Comparison of ENCODE assay signal across 15 cellular contexts in the genomic region with DNA sequence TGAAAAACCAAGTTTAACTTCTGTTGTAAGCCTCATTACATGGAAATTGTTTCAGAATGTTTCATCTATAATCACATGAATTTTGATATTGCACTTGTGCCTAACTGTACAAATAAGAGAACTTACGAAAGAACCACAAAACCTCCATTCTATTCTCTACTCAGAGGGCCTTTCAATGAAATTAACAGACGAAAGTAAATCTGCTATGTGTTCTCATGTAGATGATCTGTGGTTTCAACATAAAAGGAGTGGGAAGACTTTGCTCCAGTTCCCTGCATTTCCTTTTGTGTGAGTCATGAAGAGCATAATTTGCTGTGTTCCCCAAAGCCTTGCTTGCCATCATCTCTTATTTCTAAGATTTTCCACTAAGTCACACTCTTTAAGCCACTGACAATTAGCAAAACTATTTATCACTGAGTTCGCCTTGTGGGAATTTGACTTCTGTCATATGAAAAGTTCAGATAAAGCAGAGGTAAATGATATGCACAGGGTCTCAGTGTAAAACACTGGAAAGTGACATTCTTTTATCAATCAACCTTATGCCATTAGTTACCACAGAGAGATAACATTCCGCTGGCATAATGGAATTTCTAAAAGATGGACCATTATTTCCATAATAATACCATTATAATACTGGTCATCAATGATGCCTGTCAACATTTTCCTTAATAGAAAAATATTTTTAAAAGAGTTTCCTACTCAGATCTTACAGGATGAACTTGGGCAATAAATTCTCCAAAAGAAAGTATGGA.
A peak's percentile ranks its signal among the peaks of the same experiment; 100 is the strongest.
DNase-seq lines count a peak whose midpoint lies in the region; ATAC-seq, FAIRE-seq and TF ChIP-seq lines count a peak whose summit lies in the region.
"Had no signal": no experiment of that assay in that cellular context is flagged by ENCODE, and none has a peak within 500 bp of the region (broad histone marks: within the 10 kb centered on the region; RNA-seq: fewer than 3 reads in every experiment).

No MANE protein-coding gene starts in this region.

- H3K4me1 ChIP-seq in NT2/D1 (ENCODE audit: insufficient read depth, insufficient read length) (no peaks in the 10 kb centered on the region), endothelial cell of umbilical vein (ENCODE audit: control insufficient read depth, extremely low read depth, insufficient read depth, low read length) (no peaks in the 10 kb centered on the region), esophagus squamous epithelium (peaks cover 0 to 18% (median 0%) of the 10 kb centered on the region in 3 donors)

- H3K36me3 Mint-ChIP-seq in nephron (ENCODE audit: low read depth) (peaks cover 8% of the 10 kb centered on the region), WTC11 (no peaks in the 10 kb centered on the region)

- H3K36me3 ChIP-seq in NT2/D1 (ENCODE audit: insufficient read depth, insufficient read length, low read length) = no peaks in the 10 kb centered on the region
- peaks cover 0 to 1% of the 10 kb centered on the region in 2 experiments for H3K36me3 ChIP-seq in endothelial cell of umbilical vein (ENCODE audit: control insufficient read depth in 2 of 2, extremely low read depth in 1 of 2, insufficient read depth in 2 of 2, low read length in 2 of 2)
- H3K36me3 ChIP-seq in esophagus squamous epithelium = peaks cover 0 to 37% (median 0%) of the 10 kb centered on the region in 3 donors

- CTCF ChIA-PET in endothelial cell of umbilical vein (lab: Charles Lee) = no interaction called here
- CTCF ChIA-PET in WTC11 (lab: Charles Lee) = no interaction called here

- H3K9me3 ChIP-seq in NT2/D1 (ENCODE audit: insufficient read depth, low read length) = no peaks in the 10 kb centered on the region
- no peaks in the 10 kb centered on the region for H3K9me3 ChIP-seq in endothelial cell of umbilical vein (replicated peaks; ENCODE audit: control insufficient read depth, insufficient read depth, low read length)
- no peaks in the 10 kb centered on the region for H3K9me3 ChIP-seq in esophagus squamous epithelium
- H3K9me3 ChIP-seq: pancreas, thoracic aorta had no signal

- TF ChIP-seq POLR2A in endothelial cell of umbilical vein (IDR thresholded peaks at IDR 0.05; ENCODE audit: low read depth, low read length) (no peak), esophagus squamous epithelium (IDR thresholded peaks at IDR 0.05) (no peak)

- H3K27me3 Mint-ChIP-seq in nephron (ENCODE audit: low read depth) (no peaks in the 10 kb centered on the region), WTC11 (ENCODE audit: low read depth) (peaks cover 11% of the 10 kb centered on the region)

- TF ChIP-seq CTCF in endothelial cell of umbilical vein (IDR thresholded peaks at IDR 0.05; ENCODE audit: extremely low read depth in 1 of 2, insufficient read depth in 1 of 2, low read depth in 1 of 2, low read length in 2 of 2) (no peak), nephron (IDR thresholded peaks at IDR 0.05; ENCODE audit: unreplicated experiment in 3 of 3) (no peak), GM20000 (IDR thresholded peaks at IDR 0.05; ENCODE audit: extremely low read depth, missing control alignments) (no peak), esophagus squamous epithelium (IDR thresholded peaks at IDR 0.05) (no peak), WTC11 (IDR thresholded peaks at IDR 0.05) (no peak)

- H3K27me3 ChIP-seq in NT2/D1 (ENCODE audit: insufficient read depth, insufficient read length) (no peaks in the 10 kb centered on the region), endothelial cell of umbilical vein (ENCODE audit: control insufficient read depth in 2 of 2, insufficient read depth in 2 of 2, low read length in 2 of 2) (no peaks in the 10 kb centered on the region), esophagus squamous epithelium (no peaks in the 10 kb centered on the region)
- H3K27me3 ChIP-seq: pancreas had no signal

- ATAC-seq in HG02642 (IDR thresholded peaks at IDR 0.05; ENCODE audit: poor library complexity, unreplicated experiment) (no peak), WTC11 (no peak)

- H3K9ac ChIP-seq in NT2/D1 (ENCODE audit: insufficient read length, low read depth) (no peak overlapping the region), endothelial cell of umbilical vein (replicated peaks; ENCODE audit: extremely low read depth, insufficient read depth, low read length) (no peak overlapping the region)

- H3K4me3 ChIP-seq in NT2/D1 (ENCODE audit: insufficient read length, low read depth) = no peak overlapping the region
- H3K4me3 ChIP-seq in endothelial cell of umbilical vein (replicated peaks in 1 of 3; ENCODE audit: insufficient read depth in 1 of 3, low read depth in 1 of 3, low read length in 3 of 3) = no peak overlapping the region
- no peak overlapping the region for H3K4me3 ChIP-seq in esophagus squamous epithelium
- H3K4me3 ChIP-seq: left ventricle myocardium inferior, pancreas, thoracic aorta had no signal

- peaks cover under 1% of the 10 kb centered on the region for H3K9me3 Mint-ChIP-seq in nephron
- H3K9me3 Mint-ChIP-seq in WTC11 = peaks cover 2% of the 10 kb centered on the region; the same call in 1 of the 2 replicates

- no peaks in the 10 kb centered on the region for H3K9me1 ChIP-seq in endothelial cell of umbilical vein (replicated peaks; ENCODE audit: control insufficient read depth, extremely low read depth, insufficient read depth, low read length)

- no peak overlapping the region for H3K27ac ChIP-seq in endothelial cell of umbilical vein (ENCODE audit: insufficient read depth, low read depth, low read length)
- no peak overlapping the region for H3K27ac ChIP-seq in esophagus squamous epithelium
- H3K27ac ChIP-seq: left ventricle myocardium inferior, pancreas, thoracic aorta had no signal

- POLR2A ChIA-PET in endothelial cell of umbilical vein (lab: Charles Lee) (no interaction called here), WTC11 (lab: Charles Lee) (no interaction called here)

- H3K27ac Mint-ChIP-seq in nephron = peak overlapping the region in 2 of 3 experiments; percentile 43 to 53
- H3K27ac Mint-ChIP-seq in WTC11 = no peak overlapping the region

- BruUV-seq in endothelial cell of umbilical vein (replicated peaks; lab: Mats Ljungman, UMichigan) = no TSS peak

- H2AFZ ChIP-seq in endothelial cell of umbilical vein (ENCODE audit: low read depth, low read length) = no peak overlapping the region

- H3K4me1 Mint-ChIP-seq in nephron (peaks cover 72% of the 10 kb centered on the region), WTC11 (peaks cover 46% of the 10 kb centered on the region)

- DNase-seq in EH (ENCODE audit: low read depth) (peak; percentile 53), NT2/D1 (ENCODE audit: low read depth, low spot score) (peak; percentile 16), endothelial cell of umbilical vein (ENCODE audit: low read depth, low spot score) (peak; percentile 5), GM20000 (ENCODE audit: low spot score) (no peak), esophagus squamous epithelium (lab: John Stamatoyannopoulos, UW) (no peak), WTC11 (ENCODE audit: low spot score) (no peak)
- DNase-seq: amygdala, DMS153, erythroblast, left ventricle myocardium inferior, pancreas, Right ventricle myocardium superior had no signal

- 56 to 67% methylated on average over 4 of the region's 4 CpGs for WGBS in esophagus squamous epithelium, 2 donors

- H3K4me3 Mint-ChIP-seq in nephron (no peak overlapping the region), WTC11 (no peak overlapping the region)

- FAIRE-seq in endothelial cell of umbilical vein (lab: Jason Lieb, UNC) = no peak
- FAIRE-seq: pancreas had no signal

- intact Hi-C loops in endothelial cell of umbilical vein (cut with micrococcal nuclease) = no loop called here
- intact Hi-C loops in esophagus squamous epithelium (cut with DNase I) = no loop called here

- dilution Hi-C loops in endothelial cell of umbilical vein (cut with MboI; ENCODE audit: extremely low pct_ligation_motif_present, low sequenced_read_pairs) = no loop called here

- H4K20me1 ChIP-seq in endothelial cell of umbilical vein (replicated peaks; ENCODE audit: control insufficient read depth, extremely low read depth, insufficient read depth, low read length) = no peaks in the 10 kb centered on the region

- H3K79me2 ChIP-seq in endothelial cell of umbilical vein (ENCODE audit: control insufficient read depth, insufficient read depth, low read length) = no peaks in the 10 kb centered on the region

- H3K4me2 ChIP-seq in endothelial cell of umbilical vein (ENCODE audit: insufficient read depth, low read length) = no peak overlapping the region

TF ChIP-seq in endothelial cell of umbilical vein, 7 proteins besides CTCF, POLR2A, EP300 and RAD21:
- TF ChIP-seq FOS (IDR thresholded peaks at IDR 0.05; ENCODE audit: borderline replicate concordance, insufficient read depth, low read length) = peak; percentile 7
- no peak for TF ChIP-seq JUN (IDR thresholded peaks at IDR 0.05; ENCODE audit: borderline replicate concordance, insufficient read depth, insufficient read length, low read depth)

TF ChIP-seq in WTC11, 78 proteins besides CTCF, POLR2A, EP300 and RAD21 (continues in another document):
- TF ChIP-seq FOXK1 (CRISPR knock-in tag; IDR thresholded peaks at IDR 0.05) (no peak), TCF7 (CRISPR knock-in tag; IDR thresholded peaks at IDR 0.05; ENCODE audit: low read depth) (no peak)
- TF ChIP-seq, protein P1, sequence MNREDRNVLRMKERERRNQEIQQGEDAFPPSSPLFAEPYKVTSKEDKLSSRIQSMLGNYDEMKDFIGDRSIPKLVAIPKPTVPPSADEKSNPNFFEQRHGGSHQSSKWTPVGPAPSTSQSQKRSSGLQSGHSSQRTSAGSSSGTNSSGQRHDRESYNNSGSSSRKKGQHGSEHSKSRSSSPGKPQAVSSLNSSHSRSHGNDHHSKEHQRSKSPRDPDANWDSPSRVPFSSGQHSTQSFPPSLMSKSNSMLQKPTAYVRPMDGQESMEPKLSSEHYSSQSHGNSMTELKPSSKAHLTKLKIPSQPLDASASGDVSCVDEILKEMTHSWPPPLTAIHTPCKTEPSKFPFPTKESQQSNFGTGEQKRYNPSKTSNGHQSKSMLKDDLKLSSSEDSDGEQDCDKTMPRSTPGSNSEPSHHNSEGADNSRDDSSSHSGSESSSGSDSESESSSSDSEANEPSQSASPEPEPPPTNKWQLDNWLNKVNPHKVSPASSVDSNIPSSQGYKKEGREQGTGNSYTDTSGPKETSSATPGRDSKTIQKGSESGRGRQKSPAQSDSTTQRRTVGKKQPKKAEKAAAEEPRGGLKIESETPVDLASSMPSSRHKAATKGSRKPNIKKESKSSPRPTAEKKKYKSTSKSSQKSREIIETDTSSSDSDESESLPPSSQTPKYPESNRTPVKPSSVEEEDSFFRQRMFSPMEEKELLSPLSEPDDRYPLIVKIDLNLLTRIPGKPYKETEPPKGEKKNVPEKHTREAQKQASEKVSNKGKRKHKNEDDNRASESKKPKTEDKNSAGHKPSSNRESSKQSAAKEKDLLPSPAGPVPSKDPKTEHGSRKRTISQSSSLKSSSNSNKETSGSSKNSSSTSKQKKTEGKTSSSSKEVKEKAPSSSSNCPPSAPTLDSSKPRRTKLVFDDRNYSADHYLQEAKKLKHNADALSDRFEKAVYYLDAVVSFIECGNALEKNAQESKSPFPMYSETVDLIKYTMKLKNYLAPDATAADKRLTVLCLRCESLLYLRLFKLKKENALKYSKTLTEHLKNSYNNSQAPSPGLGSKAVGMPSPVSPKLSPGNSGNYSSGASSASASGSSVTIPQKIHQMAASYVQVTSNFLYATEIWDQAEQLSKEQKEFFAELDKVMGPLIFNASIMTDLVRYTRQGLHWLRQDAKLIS (CRISPR knock-in tag; IDR thresholded peaks at IDR 0.05; ENCODE audit: borderline replicate concordance) = no peak

Comparison
In these comparisons a context has a peak if more than half of its experiments do, and no peak if none do; other contexts are left out.
1. DNase-seq: peak in EH (single experiment), NT2/D1 (single experiment) and endothelial cell of umbilical vein (single experiment); none in GM20000 (single experiment), esophagus squamous epithelium (single experiment) and WTC11 (single experiment).